In the genomic region with DNA sequence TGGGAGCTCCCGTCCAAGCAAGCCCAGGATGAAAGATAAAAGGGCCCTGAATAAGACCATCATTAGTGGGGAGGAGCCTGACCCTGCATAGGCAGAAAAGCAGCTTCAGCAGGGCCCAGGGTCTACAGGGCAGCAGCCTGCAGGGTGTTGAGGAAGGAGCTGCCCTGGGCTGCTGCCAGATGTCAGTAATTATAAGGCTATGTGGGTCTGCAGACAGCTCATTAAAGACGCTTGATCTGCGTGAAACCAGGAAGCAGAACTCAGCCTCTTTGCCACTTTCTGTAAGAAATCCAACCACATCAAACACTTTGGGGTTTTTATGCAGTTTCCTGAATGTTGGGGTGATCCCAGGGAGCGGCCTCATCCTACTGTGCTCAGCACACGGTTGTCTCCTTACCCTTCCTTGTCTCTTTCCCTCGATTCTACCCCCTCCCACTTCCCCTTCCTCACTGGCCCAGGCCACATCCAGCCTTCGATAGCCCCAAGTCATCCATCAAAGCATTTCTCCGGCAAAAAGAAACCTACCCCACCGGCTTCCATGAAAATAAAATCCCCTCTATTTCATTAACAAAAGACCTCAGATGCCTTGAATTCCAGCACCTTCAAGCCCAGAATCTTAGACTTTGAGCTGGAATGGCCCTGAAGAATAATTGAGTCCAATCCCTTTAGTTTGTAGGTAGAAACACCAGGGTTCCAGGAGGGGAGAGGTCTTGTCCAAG, we compare ENCODE assay signal across 1 cellular context.
TF ChIP-seq lines count a peak whose summit lies in the region.

No MANE protein-coding gene starts in this region.

TF ChIP-seq in GM23338, 12 proteins besides CTCF, POLR2A, EP300 and RAD21 (continued from another document):
- TF ChIP-seq, protein P1, sequence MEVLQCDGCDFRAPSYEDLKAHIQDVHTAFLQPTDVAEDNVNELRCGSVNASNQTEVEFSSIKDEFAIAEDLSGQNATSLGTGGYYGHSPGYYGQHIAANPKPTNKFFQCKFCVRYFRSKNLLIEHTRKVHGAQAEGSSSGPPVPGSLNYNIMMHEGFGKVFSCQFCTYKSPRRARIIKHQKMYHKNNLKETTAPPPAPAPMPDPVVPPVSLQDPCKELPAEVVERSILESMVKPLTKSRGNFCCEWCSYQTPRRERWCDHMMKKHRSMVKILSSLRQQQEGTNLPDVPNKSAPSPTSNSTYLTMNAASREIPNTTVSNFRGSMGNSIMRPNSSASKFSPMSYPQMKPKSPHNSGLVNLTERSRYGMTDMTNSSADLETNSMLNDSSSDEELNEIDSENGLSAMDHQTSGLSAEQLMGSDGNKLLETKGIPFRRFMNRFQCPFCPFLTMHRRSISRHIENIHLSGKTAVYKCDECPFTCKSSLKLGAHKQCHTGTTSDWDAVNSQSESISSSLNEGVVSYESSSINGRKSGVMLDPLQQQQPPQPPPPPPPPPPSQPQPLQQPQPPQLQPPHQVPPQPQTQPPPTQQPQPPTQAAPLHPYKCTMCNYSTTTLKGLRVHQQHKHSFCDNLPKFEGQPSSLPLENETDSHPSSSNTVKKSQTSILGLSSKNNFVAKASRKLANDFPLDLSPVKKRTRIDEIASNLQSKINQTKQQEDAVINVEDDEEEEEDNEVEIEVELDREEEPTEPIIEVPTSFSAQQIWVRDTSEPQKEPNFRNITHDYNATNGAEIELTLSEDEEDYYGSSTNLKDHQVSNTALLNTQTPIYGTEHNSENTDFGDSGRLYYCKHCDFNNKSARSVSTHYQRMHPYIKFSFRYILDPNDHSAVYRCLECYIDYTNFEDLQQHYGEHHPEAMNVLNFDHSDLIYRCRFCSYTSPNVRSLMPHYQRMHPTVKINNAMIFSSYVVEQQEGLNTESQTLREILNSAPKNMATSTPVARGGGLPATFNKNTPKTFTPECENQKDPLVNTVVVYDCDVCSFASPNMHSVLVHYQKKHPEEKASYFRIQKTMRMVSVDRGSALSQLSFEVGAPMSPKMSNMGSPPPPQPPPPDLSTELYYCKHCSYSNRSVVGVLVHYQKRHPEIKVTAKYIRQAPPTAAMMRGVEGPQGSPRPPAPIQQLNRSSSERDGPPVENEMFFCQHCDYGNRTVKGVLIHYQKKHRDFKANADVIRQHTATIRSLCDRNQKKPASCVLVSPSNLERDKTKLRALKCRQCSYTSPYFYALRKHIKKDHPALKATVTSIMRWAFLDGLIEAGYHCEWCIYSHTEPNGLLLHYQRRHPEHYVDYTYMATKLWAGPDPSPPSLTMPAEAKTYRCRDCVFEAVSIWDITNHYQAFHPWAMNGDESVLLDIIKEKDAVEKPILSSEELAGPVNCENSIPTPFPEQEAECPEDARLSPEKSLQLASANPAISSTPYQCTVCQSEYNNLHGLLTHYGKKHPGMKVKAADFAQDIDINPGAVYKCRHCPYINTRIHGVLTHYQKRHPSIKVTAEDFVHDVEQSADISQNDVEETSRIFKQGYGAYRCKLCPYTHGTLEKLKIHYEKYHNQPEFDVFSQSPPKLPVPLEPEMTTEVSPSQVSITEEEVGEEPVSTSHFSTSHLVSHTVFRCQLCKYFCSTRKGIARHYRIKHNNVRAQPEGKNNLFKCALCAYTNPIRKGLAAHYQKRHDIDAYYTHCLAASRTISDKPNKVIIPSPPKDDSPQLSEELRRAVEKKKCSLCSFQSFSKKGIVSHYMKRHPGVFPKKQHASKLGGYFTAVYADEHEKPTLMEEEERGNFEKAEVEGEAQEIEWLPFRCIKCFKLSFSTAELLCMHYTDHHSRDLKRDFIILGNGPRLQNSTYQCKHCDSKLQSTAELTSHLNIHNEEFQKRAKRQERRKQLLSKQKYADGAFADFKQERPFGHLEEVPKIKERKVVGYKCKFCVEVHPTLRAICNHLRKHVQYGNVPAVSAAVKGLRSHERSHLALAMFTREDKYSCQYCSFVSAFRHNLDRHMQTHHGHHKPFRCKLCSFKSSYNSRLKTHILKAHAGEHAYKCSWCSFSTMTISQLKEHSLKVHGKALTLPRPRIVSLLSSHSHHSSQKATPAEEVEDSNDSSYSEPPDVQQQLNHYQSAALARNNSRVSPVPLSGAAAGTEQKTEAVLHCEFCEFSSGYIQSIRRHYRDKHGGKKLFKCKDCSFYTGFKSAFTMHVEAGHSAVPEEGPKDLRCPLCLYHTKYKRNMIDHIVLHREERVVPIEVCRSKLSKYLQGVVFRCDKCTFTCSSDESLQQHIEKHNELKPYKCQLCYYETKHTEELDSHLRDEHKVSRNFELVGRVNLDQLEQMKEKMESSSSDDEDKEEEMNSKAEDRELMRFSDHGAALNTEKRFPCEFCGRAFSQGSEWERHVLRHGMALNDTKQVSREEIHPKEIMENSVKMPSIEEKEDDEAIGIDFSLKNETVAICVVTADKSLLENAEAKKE (CRISPR knock-in tag; IDR thresholded peaks at IDR 0.05), result no peak
- TF ChIP-seq STAT1 (IDR thresholded peaks at IDR 0.05; ENCODE audit: unreplicated experiment) (no peak), JUNB (IDR thresholded peaks at IDR 0.05; ENCODE audit: unreplicated experiment) (no peak), ZNF114 (CRISPR knock-in tag; IDR thresholded peaks at IDR 0.05) (no peak), NANOG (IDR thresholded peaks at IDR 0.05; ENCODE audit: borderline replicate concordance) (no peak), EZH2 (IDR thresholded peaks at IDR 0.05; ENCODE audit: low read depth, unreplicated experiment) (no peak), POLR2AphosphoS5 (IDR thresholded peaks at IDR 0.05; ENCODE audit: low read depth) (no peak), EZH2phosphoT487 (IDR thresholded peaks at IDR 0.05; ENCODE audit: unreplicated experiment) (no peak)
- TF ChIP-seq, protein P2, sequence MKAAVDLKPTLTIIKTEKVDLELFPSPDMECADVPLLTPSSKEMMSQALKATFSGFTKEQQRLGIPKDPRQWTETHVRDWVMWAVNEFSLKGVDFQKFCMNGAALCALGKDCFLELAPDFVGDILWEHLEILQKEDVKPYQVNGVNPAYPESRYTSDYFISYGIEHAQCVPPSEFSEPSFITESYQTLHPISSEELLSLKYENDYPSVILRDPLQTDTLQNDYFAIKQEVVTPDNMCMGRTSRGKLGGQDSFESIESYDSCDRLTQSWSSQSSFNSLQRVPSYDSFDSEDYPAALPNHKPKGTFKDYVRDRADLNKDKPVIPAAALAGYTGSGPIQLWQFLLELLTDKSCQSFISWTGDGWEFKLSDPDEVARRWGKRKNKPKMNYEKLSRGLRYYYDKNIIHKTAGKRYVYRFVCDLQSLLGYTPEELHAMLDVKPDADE (IDR thresholded peaks at IDR 0.05), result no peak
